Comparison of ENCODE assay signal across 21 cellular contexts in genomic region chrX:13805241-13805640, GRCh38. TPM values are rescaled to one million over a fixed set of nuclear protein-coding genes. Genes with fewer than 3 reads are reported as not detected.
"Had no signal": no experiment of that assay in that cellular context is flagged by ENCODE, and none has a peak within 500 bp of the region (broad histone marks: within the 10 kb centered on the region; RNA-seq: fewer than 3 reads in every experiment).

No MANE protein-coding gene starts in this region.

- H3K4me2 ChIP-seq: neural progenitor cell had no signal

- H3K36me3 Mint-ChIP-seq: activated CD8-positive, alpha-beta memory T cell treated with anti-CD3 and anti-CD28 coated beads, Interleukin-2, amount 10 ng/mL, durations not matched to agents 7 days and 5 days; activated naive CD8-positive, alpha-beta T cell treated with anti-CD3 and anti-CD28 coated beads, Interleukin-2, amount 10 ng/mL, durations not matched to agents 7 days and 5 days; immature natural killer cell; memory B cell; naive thymus-derived CD4-positive, alpha-beta T cell; type B pancreatic cell had no signal

- H3K27ac ChIP-seq: body of pancreas, colonic mucosa, gastrocnemius medialis, neural progenitor cell, right lobe of liver had no signal

- H3K4me3 ChIP-seq: body of pancreas, colonic mucosa, gastrocnemius medialis, neural progenitor cell, right lobe of liver had no signal

- ATAC-seq: activated CD8-positive, alpha-beta memory T cell treated with anti-CD3 and anti-CD28 coated beads, Interleukin-2, amount 10 ng/mL, durations not matched to agents 7 days and 5 days; body of pancreas; gastrocnemius medialis; naive thymus-derived CD4-positive, alpha-beta T cell; right lobe of liver had no signal

- H3K27me3 Mint-ChIP-seq: type B pancreatic cell had no signal

- H3K4me3 Mint-ChIP-seq: activated CD4-positive, alpha-beta memory T cell treated with anti-CD3 and anti-CD28 coated beads, Interleukin-2, amount 10 ng/mL, durations not matched to agents 7 days and 5 days; activated CD8-positive, alpha-beta memory T cell treated with anti-CD3 and anti-CD28 coated beads, Interleukin-2, amount 10 ng/mL, durations not matched to agents 7 days and 5 days; activated naive CD8-positive, alpha-beta T cell treated with anti-CD3 and anti-CD28 coated beads, Interleukin-2, amount 10 ng/mL, durations not matched to agents 7 days and 5 days; immature natural killer cell; memory B cell; naive thymus-derived CD4-positive, alpha-beta T cell; neural progenitor cell; stimulated activated naive CD8-positive, alpha-beta T cell treated with anti-CD3 and anti-CD28 coated beads, Interleukin-15, Interleukin-2, amounts not matched to agents 100 ng/mL and 50 ng/mL, for 24 hours; type B pancreatic cell had no signal

- FAIRE-seq: small intestine had no signal

- DNase-seq: activated CD4-positive, alpha-beta memory T cell treated with anti-CD3 and anti-CD28 coated beads, Interleukin-2, amount 10 ng/mL, durations not matched to agents 7 days and 5 days; activated CD4-positive, alpha-beta T cell treated with anti-CD3 and anti-CD28 coated beads for 48 hours; activated CD4-positive, CD25-positive, alpha-beta regulatory T cell; activated CD8-positive, alpha-beta memory T cell treated with anti-CD3 and anti-CD28 coated beads, Interleukin-2, amount 10 ng/mL, durations not matched to agents 7 days and 5 days; activated naive CD4-positive, alpha-beta T cell; activated naive CD8-positive, alpha-beta T cell treated with anti-CD3 and anti-CD28 coated beads, Interleukin-2, amount 10 ng/mL, durations not matched to agents 7 days and 5 days; body of pancreas; colonic mucosa; erythroblast; gastrocnemius medialis; immature natural killer cell; kidney glomerular epithelial cell; naive thymus-derived CD4-positive, alpha-beta T cell; right lobe of liver; small intestine; stimulated activated CD4-positive, alpha-beta T cell treated with anti-CD3 and anti-CD28 coated beads, Interleukin-15, amount 100 ng/mL, for 24 hours; stimulated activated CD4-positive, alpha-beta T cell treated with anti-CD3 and anti-CD28 coated beads, Interleukin-2, amount 100 ng/mL, for 48 hours had no signal

- H3K9ac ChIP-seq: neural progenitor cell had no signal

- H3K9me3 ChIP-seq: body of pancreas, colonic mucosa, gastrocnemius medialis, right lobe of liver had no signal

- H3K4me1 ChIP-seq: body of pancreas, colonic mucosa, gastrocnemius medialis, right lobe of liver had no signal

- H2AFZ ChIP-seq: neural progenitor cell had no signal

- H3K27me3 ChIP-seq: body of pancreas, colonic mucosa, gastrocnemius medialis, neural progenitor cell had no signal

- H3K4me1 Mint-ChIP-seq: activated CD4-positive, alpha-beta memory T cell treated with anti-CD3 and anti-CD28 coated beads, Interleukin-2, amount 10 ng/mL, durations not matched to agents 7 days and 5 days; activated CD8-positive, alpha-beta memory T cell treated with anti-CD3 and anti-CD28 coated beads, Interleukin-2, amount 10 ng/mL, durations not matched to agents 7 days and 5 days; activated naive CD8-positive, alpha-beta T cell treated with anti-CD3 and anti-CD28 coated beads, Interleukin-2, amount 10 ng/mL, durations not matched to agents 7 days and 5 days; immature natural killer cell; memory B cell; naive thymus-derived CD4-positive, alpha-beta T cell had no signal

- H3K27ac Mint-ChIP-seq: activated CD4-positive, alpha-beta memory T cell treated with anti-CD3 and anti-CD28 coated beads, Interleukin-2, amount 10 ng/mL, durations not matched to agents 7 days and 5 days; activated CD8-positive, alpha-beta memory T cell treated with anti-CD3 and anti-CD28 coated beads, Interleukin-2, amount 10 ng/mL, durations not matched to agents 7 days and 5 days; activated naive CD8-positive, alpha-beta T cell treated with anti-CD3 and anti-CD28 coated beads, Interleukin-2, amount 10 ng/mL, durations not matched to agents 7 days and 5 days; immature natural killer cell; memory B cell; naive thymus-derived CD4-positive, alpha-beta T cell; neural progenitor cell; stimulated activated naive CD8-positive, alpha-beta T cell treated with anti-CD3 and anti-CD28 coated beads, Interleukin-15, Interleukin-2, amounts not matched to agents 100 ng/mL and 50 ng/mL, for 24 hours; type B pancreatic cell had no signal

- H3K36me3 ChIP-seq: colonic mucosa, gastrocnemius medialis, neural progenitor cell, right lobe of liver had no signal

- H3K9me3 Mint-ChIP-seq: activated CD4-positive, alpha-beta memory T cell treated with anti-CD3 and anti-CD28 coated beads, Interleukin-2, amount 10 ng/mL, durations not matched to agents 7 days and 5 days; activated naive CD8-positive, alpha-beta T cell treated with anti-CD3 and anti-CD28 coated beads, Interleukin-2, amount 10 ng/mL, durations not matched to agents 7 days and 5 days; immature natural killer cell; memory B cell; stimulated activated naive CD8-positive, alpha-beta T cell treated with anti-CD3 and anti-CD28 coated beads, Interleukin-15, Interleukin-2, amounts not matched to agents 100 ng/mL and 50 ng/mL, for 24 hours had no signal

RNA-seq across cellular contexts. Expression of gene GPM6B, which starts 11.7 kb away (rescaled TPM):
- total RNA-seq: activated CD4-positive, alpha-beta memory T cell treated with anti-CD3 and anti-CD28 coated beads, Interleukin-2, amount 10 ng/mL, durations not matched to agents 7 days and 5 days; activated CD8-positive, alpha-beta memory T cell treated with anti-CD3 and anti-CD28 coated beads, Interleukin-2, amount 10 ng/mL, durations not matched to agents 7 days and 5 days; activated naive CD8-positive, alpha-beta T cell treated with anti-CD3 and anti-CD28 coated beads, Interleukin-2, amount 10 ng/mL, durations not matched to agents 7 days and 5 days; naive thymus-derived CD4-positive, alpha-beta T cell had no signal
